In the genomic region with DNA sequence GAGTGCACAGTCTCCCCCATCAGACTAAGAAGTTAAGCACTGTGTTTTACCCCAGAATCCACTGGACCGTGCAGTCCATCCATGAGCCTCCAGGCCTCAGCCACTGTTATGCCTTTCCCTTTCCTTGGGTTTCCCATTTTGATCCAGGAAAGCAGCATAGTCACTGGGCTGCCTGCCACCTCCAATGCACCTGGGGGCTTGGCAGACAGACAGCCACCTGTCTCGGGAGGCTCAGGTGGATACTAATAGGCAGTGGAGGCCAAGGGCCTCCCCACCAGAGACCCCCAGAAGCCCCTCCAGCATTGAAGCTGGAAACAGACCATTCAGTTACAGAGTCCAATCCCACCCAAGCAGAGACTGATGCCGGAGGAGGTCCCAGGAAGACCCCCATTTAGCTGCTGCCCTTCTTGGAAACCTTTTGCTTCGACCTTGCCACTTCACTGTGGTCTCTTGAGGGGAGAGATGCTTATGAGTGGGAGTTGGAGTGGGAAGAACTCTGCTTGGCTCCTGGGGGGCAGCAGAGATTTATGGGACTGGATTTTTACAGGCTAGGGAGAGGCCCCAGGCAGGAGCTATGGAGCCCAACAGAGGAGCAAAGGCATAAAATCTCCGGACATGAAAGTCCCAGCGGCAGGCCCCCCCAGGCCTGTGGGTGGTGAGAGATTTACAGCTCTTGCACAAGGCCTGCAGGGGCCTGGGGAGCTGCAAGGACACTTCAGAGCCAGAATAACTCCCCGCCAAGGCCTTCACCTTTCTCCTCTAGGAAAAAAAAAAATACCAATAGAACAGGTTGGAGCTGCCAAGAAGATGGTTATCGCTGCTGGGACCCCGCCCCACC, we compare ENCODE assay signal across 22 cellular contexts. TPM values are rescaled to one million over a fixed set of nuclear protein-coding genes. Genes with fewer than 3 reads are reported as not detected.
A peak's percentile ranks its signal among the peaks of the same experiment; 100 is the strongest.
DNase-seq lines count a peak whose midpoint lies in the region; ATAC-seq, FAIRE-seq and TF ChIP-seq lines count a peak whose summit lies in the region.
"Had no signal": no experiment of that assay in that cellular context is flagged by ENCODE, and none has a peak within 500 bp of the region (broad histone marks: within the 10 kb centered on the region; RNA-seq: fewer than 3 reads in every experiment).

No MANE protein-coding gene starts in this region.

- whole genome bisulfite sequencing in K562 (ENCODE audit: insufficient coverage, low coverage, missing lambda C conversion rate) = 33% methylated on average over 9 of the region's 9 CpGs

- TF ChIP-seq CTCF in HFFc6 (IDR thresholded peaks at IDR 0.05) (no peak), K562 (IDR thresholded peaks at IDR 0.05 in 2 of 3, conservative IDR thresholded peaks at IDR 0.05 in 1 of 3; ENCODE audit: insufficient read depth in 2 of 3, low read depth in 1 of 3, low read length in 3 of 3) (no peak), type B pancreatic cell (conservative IDR thresholded peaks at IDR 0.05) (no peak)

- POLR2A ChIA-PET in K562 (lab: Yijun Ruan, JAX) = interaction anchor here (0.6 to 2.8 kb wide), 10 partner anchors 10 to 1691 kb away, joined by 3 to 18 read pairs (median 4); a partner anchor contains a TSS
- POLR2A ChIA-PET in naive thymus-derived CD4-positive, alpha-beta T cell (lab: Charles Lee) = interaction anchor here (1.0 to 1.2 kb wide), 2 partner anchors 11 to 52 kb away, joined by 7 read pairs; a partner anchor contains a TSS

- peaks cover 34% of the 10 kb centered on the region in 2 experiments for H3K4me1 ChIP-seq in K562 (replicated peaks in 1 of 2; ENCODE audit: control insufficient read depth in 2 of 2, insufficient read depth in 2 of 2, low read length in 2 of 2)
- H3K4me1 ChIP-seq in naive thymus-derived CD4-positive, alpha-beta T cell (ENCODE audit: control insufficient read depth in 2 of 2, insufficient read depth in 2 of 2, low read length in 2 of 2) = peaks cover 0 to 31% of the 10 kb centered on the region in 2 donors
- H3K4me1 ChIP-seq: BE2C, pancreas had no signal

- H3K27ac ChIP-seq in K562 (ENCODE audit: extremely low read depth, low read depth, low read length) = no peak overlapping the region
- H3K27ac ChIP-seq in naive thymus-derived CD4-positive, alpha-beta T cell (ENCODE audit: low read depth, low read length) = no peak overlapping the region
- H3K27ac ChIP-seq: pancreas had no signal

- intact Hi-C loops in K562 (cut with micrococcal nuclease) = no loop called here
- intact Hi-C loops in naive thymus-derived CD4-positive, alpha-beta T cell (cut with micrococcal nuclease) = no loop called here

- H3K27me3 ChIP-seq in K562 (ENCODE audit: control insufficient read depth in 2 of 2, insufficient read depth in 2 of 2, low read length in 2 of 2) = no peaks in the 10 kb centered on the region; a peak in 1 of 5 replicates
- H3K27me3 ChIP-seq in naive thymus-derived CD4-positive, alpha-beta T cell (ENCODE audit: control insufficient read depth in 2 of 2, insufficient read depth in 2 of 2, low read length in 2 of 2) = no peaks in the 10 kb centered on the region
- H3K27me3 ChIP-seq: heart left ventricle, pancreas had no signal

- H3K4me1 Mint-ChIP-seq in HFFc6 (ENCODE audit: low read depth) = peaks cover 28% of the 10 kb centered on the region
- H3K4me1 Mint-ChIP-seq in naive thymus-derived CD4-positive, alpha-beta T cell = peaks cover 21 to 42% (median 33%) of the 10 kb centered on the region in 7 donors
- peaks cover 20% of the 10 kb centered on the region for H3K4me1 Mint-ChIP-seq in type B pancreatic cell (ENCODE audit: unreplicated experiment)

- no peak for TF ChIP-seq EP300 in K562 (IDR thresholded peaks at IDR 0.05; ENCODE audit: low read length)

- H3K36me3 ChIP-seq in K562 (ENCODE audit: control insufficient read depth, insufficient read depth, low read length) = no peaks in the 10 kb centered on the region
- no peaks in the 10 kb centered on the region for H3K36me3 ChIP-seq in naive thymus-derived CD4-positive, alpha-beta T cell (ENCODE audit: control insufficient read depth in 2 of 3, insufficient read depth in 3 of 3, low read length in 3 of 3)
- H3K36me3 ChIP-seq: BE2C, heart left ventricle, pancreas had no signal

- no peak for TF ChIP-seq RAD21 in K562 (CRISPR knock-in tag; conservative IDR thresholded peaks at IDR 0.05 in 1 of 2, IDR thresholded peaks at IDR 0.05 in 1 of 2)

- H3K36me3 Mint-ChIP-seq in HFFc6 (ENCODE audit: low read depth) (no peaks in the 10 kb centered on the region), type B pancreatic cell (no peaks in the 10 kb centered on the region)
- H3K36me3 Mint-ChIP-seq in naive thymus-derived CD4-positive, alpha-beta T cell = no peaks in the 10 kb centered on the region

- no peaks in the 10 kb centered on the region for H4K20me1 ChIP-seq in K562 (replicated peaks; ENCODE audit: control insufficient read depth, insufficient read depth, low read length)

- no peak overlapping the region for H3K4me2 ChIP-seq in K562 (ENCODE audit: insufficient read depth, low read length)

- no peak for TF ChIP-seq POLR2A in K562 (conservative IDR thresholded peaks at IDR 0.05)

- H3K9me3 ChIP-seq in K562 (replicated peaks; ENCODE audit: control insufficient read depth, insufficient read depth, low read depth, low read length) = no peaks in the 10 kb centered on the region
- no peaks in the 10 kb centered on the region for H3K9me3 ChIP-seq in naive thymus-derived CD4-positive, alpha-beta T cell (ENCODE audit: control insufficient read depth in 2 of 3, low read length in 3 of 3)
- H3K9me3 ChIP-seq: BE2C, heart left ventricle, pancreas had no signal

- in situ Hi-C loops in K562 (cut with MboI) = no loop called here

- H2AFZ ChIP-seq in K562 (ENCODE audit: low read depth, low read length) = no peak overlapping the region

- FAIRE-seq in K562 (lab: Jason Lieb, UNC) = no peak
- FAIRE-seq: islet of Langerhans, pancreas had no signal

- peaks cover 2% of the 10 kb centered on the region; the same call in 1 of the 2 replicates for H3K27me3 Mint-ChIP-seq in HFFc6 (ENCODE audit: insufficient read depth)
- peaks cover 0 to 10% (median 0%) of the 10 kb centered on the region in 5 donors for H3K27me3 Mint-ChIP-seq in naive thymus-derived CD4-positive, alpha-beta T cell
- peaks cover 28% of the 10 kb centered on the region for H3K27me3 Mint-ChIP-seq in type B pancreatic cell

- peak overlapping the region; percentile 27; the same call in 1 of the 2 replicates for H3K27ac Mint-ChIP-seq in HFFc6
- peak overlapping the region in 6 of 9 donors; percentile 20 to 72 (median 38) for H3K27ac Mint-ChIP-seq in naive thymus-derived CD4-positive, alpha-beta T cell
- peak overlapping the region; percentile 84 for H3K27ac Mint-ChIP-seq in type B pancreatic cell
- H3K27ac Mint-ChIP-seq: activated CD4-positive, alpha-beta T cell treated with anti-CD3 and anti-CD28 coated beads for 36 hours had no signal

- no TSS peak for BruUV-seq in K562 (replicated peaks; lab: Mats Ljungman, UMichigan)

- H3K4me3 ChIP-seq in K562 = no peak overlapping the region
- no peak overlapping the region for H3K4me3 ChIP-seq in naive thymus-derived CD4-positive, alpha-beta T cell (ENCODE audit: low read length)
- H3K4me3 ChIP-seq: heart left ventricle, pancreas, skin epidermis had no signal

- peak overlapping the region in 1 of 2 experiments; percentile 43; a peak in 1 of 4 replicates for H3K9ac ChIP-seq in K562 (ENCODE audit: insufficient read depth in 1 of 2, low read depth in 2 of 2, low read length in 2 of 2)

- DNase-seq in HFFc6 = no peak
- no peak for DNase-seq in K562 (ENCODE audit: extremely low read depth in 1 of 4, low spot score in 3 of 4)
- no peak for DNase-seq in naive thymus-derived CD4-positive, alpha-beta T cell
- no peak for DNase-seq in type B pancreatic cell (ENCODE audit: extremely low spot score, unreplicated experiment)
- no peak for DNase-seq in dedifferentiated amniotic fluid mesenchymal stem cell (ENCODE audit: extremely low spot score)
- DNase-seq in COLO668 (lab: John Stamatoyannopoulos, UW; ENCODE audit: unreplicated experiment) = no peak
- DNase-seq: activated CD4-positive, alpha-beta T cell treated with anti-CD3 and anti-CD28 coated beads for 36 hours; activated effector memory CD4-positive, alpha-beta T cell treated with Interleukin-2 at 50 U/mL for 16 hours; BE2C; effector memory CD8-positive, alpha-beta T cell; NCI-H146; NCI-H446; pancreas; stimulated activated CD4-positive, alpha-beta T cell treated with anti-CD3 and anti-CD28 coated beads, Interleukin-4, amount 100 ng/mL, for 4 hours; stimulated activated CD8-positive, alpha-beta memory T cell treated with anti-CD3 and anti-CD28 coated beads, Interleukin-4, amount 100 ng/mL, for 48 hours had no signal

- no peaks in the 10 kb centered on the region for H3K79me2 ChIP-seq in K562 (ENCODE audit: control insufficient read depth, insufficient read depth, low read length)

- peak; percentile 52 for ATAC-seq in K562
- ATAC-seq in naive thymus-derived CD4-positive, alpha-beta T cell = no peak
- no peak for ATAC-seq in HG03342 (IDR thresholded peaks at IDR 0.05; ENCODE audit: unreplicated experiment)
- ATAC-seq: activated CD4-positive, alpha-beta T cell treated with anti-CD3 and anti-CD28 coated beads for 36 hours; effector memory CD8-positive, alpha-beta T cell had no signal

- H3K4me3 Mint-ChIP-seq in HFFc6 (no peak overlapping the region), type B pancreatic cell (peak overlapping the region; percentile 49)
- H3K4me3 Mint-ChIP-seq in naive thymus-derived CD4-positive, alpha-beta T cell = peak overlapping the region in 7 of 10 donors; percentile 25 to 69 (median 60)
- H3K4me3 Mint-ChIP-seq: activated CD4-positive, alpha-beta T cell treated with anti-CD3 and anti-CD28 coated beads for 36 hours; central memory CD8-positive, alpha-beta T cell; effector memory CD8-positive, alpha-beta T cell had no signal

- CTCF ChIA-PET in K562 (lab: Yijun Ruan, JAX; ENCODE audit: low intra/inter-chr PET ratio) = no interaction called here
- CTCF ChIA-PET in naive thymus-derived CD4-positive, alpha-beta T cell (lab: Charles Lee) = interaction anchor here (14.4 kb wide), 1 partner anchor 40 kb away, joined by 290 read pairs; a partner anchor contains a TSS

- no peaks in the 10 kb centered on the region for H3K9me1 ChIP-seq in K562 (ENCODE audit: control insufficient read depth, insufficient read depth, low read length)

- H3K9me3 Mint-ChIP-seq in HFFc6 (no peaks in the 10 kb centered on the region), type B pancreatic cell (no peaks in the 10 kb centered on the region)
- H3K9me3 Mint-ChIP-seq in naive thymus-derived CD4-positive, alpha-beta T cell = no peaks in the 10 kb centered on the region
- H3K9me3 Mint-ChIP-seq: central memory CD8-positive, alpha-beta T cell; effector memory CD8-positive, alpha-beta T cell had no signal

RNA-seq across cellular contexts. Expression of a gene that starts 12.2 kb away (rescaled TPM):
- total RNA-seq in HFFc6 (2021; fragmentation: NEBNext Ultra II Directional; extraction: Animal tissue kit (Norgen Biotek cat#: 25700)) = 10 to 100 TPM; 10.7 to 17.5 (median 16.4) TPM
- total RNA-seq in K562 (2011; cell fraction: chromatin; rRNA removed; ENCODE audit: low replicate concordance) = 7.1 and 12.2 TPM in 2 replicates
- total RNA-seq in K562 (2011; cell fraction: nucleolus; rRNA removed) = 3.4 and 3.7 TPM in 2 replicates
- total RNA-seq in K562 (2011; cell fraction: nucleoplasm; rRNA removed) = 4.2 and 9.5 TPM in 2 replicates
- 2.1 and 2.8 TPM in 2 replicates for total RNA-seq in K562 (2014; rRNA removed)
- total RNA-seq in K562 (2014; rRNA removed; fragmentation: Illumina TruSeq; extraction: Trizol) = 1.5 and 2.3 TPM in 2 replicates
- 1.4 and 1.5 TPM in 2 replicates for total RNA-seq in K562 (2015; rRNA removed; fragmentation: Illumina TruSeq; extraction: Trizol)
- total RNA-seq in K562 (2021) = 15.9 and 17.4 TPM in 2 replicates
- 2.3 and 5.0 TPM in 2 replicates for polyA plus RNA-seq in K562 (2011; rRNA removed)
- polyA plus RNA-seq in K562 (2011; cell fraction: cytosol; rRNA removed) = 2.4 and 4.0 TPM in 2 replicates
- 7.3 and 11.1 TPM in 2 replicates for polyA plus RNA-seq in K562 (2011; cell fraction: nucleus; rRNA removed)
- 21.1 and 27.4 TPM in 2 replicates for polyA plus RNA-seq in K562 (2012)
- 19.1 and 22.3 TPM in 2 replicates for polyA plus RNA-seq in K562 (2014; fragmentation: Illumina TruSeq; extraction: Trizol)
- polyA plus RNA-seq in K562 (2014; fragmentation: Nextera tagmentation; extraction: Ambion mirVana) = under 1 TPM; 0.77 to 0.88 TPM
- 6.1 and 6.5 TPM in 2 replicates for polyA plus RNA-seq in K562 (2014; rRNA removed)
- 1.8 and 2.7 TPM in 2 replicates for polyA minus RNA-seq in K562 (2011; rRNA and poly(A)+ RNA removed)
- polyA minus RNA-seq in K562 (2011; cell fraction: cytosol; rRNA and poly(A)+ RNA removed) = 5.8 and 6.6 TPM in 2 replicates
- 1.2 and 1.3 TPM in 2 replicates for polyA minus RNA-seq in K562 (2011; cell fraction: nucleus; rRNA and poly(A)+ RNA removed)
- 10 to 100 TPM; 25.2 to 36.5 (median 30.8) TPM for total RNA-seq in naive thymus-derived CD4-positive, alpha-beta T cell
- 10 to 100 TPM in 1 of 2 donors, 1 to 10 TPM in 1; 7.9 to 15.6 TPM for polyA plus RNA-seq in naive thymus-derived CD4-positive, alpha-beta T cell
- 16.9 and 22.0 TPM in 2 replicates for total RNA-seq in type B pancreatic cell (ENCODE audit: low replicate concordance)

RNA-seq across cellular contexts. Expression of a gene that starts 32.8 kb away (rescaled TPM):
- total RNA-seq in HFFc6 (2021; fragmentation: NEBNext Ultra II Directional; extraction: Animal tissue kit (Norgen Biotek cat#: 25700)) = 1 to 10 TPM in 4 of 6 experiments, under 1 TPM in 2; 0.45 to 1.2 (median 1.1) TPM
- 4.1 and 13.9 TPM in 2 replicates for total RNA-seq in K562 (2011; cell fraction: chromatin; rRNA removed; ENCODE audit: low replicate concordance)
- 7.8 and 13.2 TPM in 2 replicates for total RNA-seq in K562 (2011; cell fraction: nucleolus; rRNA removed)
- 7.0 and 11.1 TPM in 2 replicates for total RNA-seq in K562 (2011; cell fraction: nucleoplasm; rRNA removed)
- total RNA-seq in K562 (2014; rRNA removed) (2.2 TPM in 2 replicates), K562 (2014; rRNA removed; fragmentation: Illumina TruSeq; extraction: Trizol) (1.6 and 2.0 TPM in 2 replicates), K562 (2015; rRNA removed; fragmentation: Illumina TruSeq; extraction: Trizol) (1.1 TPM in 2 replicates), K562 (2021) (6.9 and 7.9 TPM in 2 replicates), type B pancreatic cell (ENCODE audit: low replicate concordance) (19.3 and 75.1 TPM in 2 replicates)
- polyA plus RNA-seq in K562 (2011; rRNA removed) (5.2 and 5.5 TPM in 2 replicates), K562 (2014; fragmentation: Illumina TruSeq; extraction: Trizol) (2.9 and 4.1 TPM in 2 replicates), K562 (2014; fragmentation: Nextera tagmentation; extraction: Ambion mirVana) (under 1 TPM; 0.11 TPM), K562 (2014; rRNA removed) (4.6 and 4.7 TPM in 2 replicates)
- polyA plus RNA-seq in K562 (2011; cell fraction: cytosol; rRNA removed) = 4.0 and 12.5 TPM in 2 replicates
- polyA plus RNA-seq in K562 (2011; cell fraction: nucleus; rRNA removed) = 9.0 and 21.6 TPM in 2 replicates
- 9.4 and 10.4 TPM in 2 replicates for polyA plus RNA-seq in K562 (2012)
- polyA minus RNA-seq in K562 (2011; rRNA and poly(A)+ RNA removed) = 3.1 and 4.7 TPM in 2 replicates
- 4.2 and 7.2 TPM in 2 replicates for polyA minus RNA-seq in K562 (2011; cell fraction: cytosol; rRNA and poly(A)+ RNA removed)
- 7.6 and 8.6 TPM in 2 replicates for polyA minus RNA-seq in K562 (2011; cell fraction: nucleus; rRNA and poly(A)+ RNA removed)
- under 1 TPM in 3 of 5 experiments, not detected in 2; 0.16 to 0.29 (median 0.22) TPM for total RNA-seq in naive thymus-derived CD4-positive, alpha-beta T cell
- polyA plus RNA-seq in naive thymus-derived CD4-positive, alpha-beta T cell = under 1 TPM in 1 of 2 donors, not detected in 1; 0.05 TPM

RNA-seq across cellular contexts. Expression of a gene that starts 42.7 kb away (rescaled TPM):
- total RNA-seq in HFFc6 (2021; fragmentation: NEBNext Ultra II Directional; extraction: Animal tissue kit (Norgen Biotek cat#: 25700)) = 10 to 100 TPM; 33.9 to 46.6 (median 39.1) TPM
- 69.2 and 220 TPM in 2 replicates for total RNA-seq in K562 (2011; cell fraction: chromatin; rRNA removed; ENCODE audit: low replicate concordance)
- total RNA-seq in K562 (2011; cell fraction: nucleolus; rRNA removed) = 148 and 158 TPM in 2 replicates
- 96.5 and 102 TPM in 2 replicates for total RNA-seq in K562 (2011; cell fraction: nucleoplasm; rRNA removed)
- 23.2 and 29.9 TPM in 2 replicates for total RNA-seq in K562 (2014; rRNA removed)
- total RNA-seq in K562 (2014; rRNA removed; fragmentation: Illumina TruSeq; extraction: Trizol) = 5.7 and 8.5 TPM in 2 replicates
- total RNA-seq in K562 (2015; rRNA removed; fragmentation: Illumina TruSeq; extraction: Trizol) = 11.8 and 13.7 TPM in 2 replicates
- 24.0 and 28.8 TPM in 2 replicates for total RNA-seq in K562 (2021)
- polyA plus RNA-seq in K562 (2011; rRNA removed) = 19.3 and 32.0 TPM in 2 replicates
- 25.1 and 31.5 TPM in 2 replicates for polyA plus RNA-seq in K562 (2011; cell fraction: cytosol; rRNA removed)
- 364 and 377 TPM in 2 replicates for polyA plus RNA-seq in K562 (2011; cell fraction: nucleus; rRNA removed)
- polyA plus RNA-seq in K562 (2012) = 26.3 and 41.4 TPM in 2 replicates
- polyA plus RNA-seq in K562 (2014; fragmentation: Illumina TruSeq; extraction: Trizol) = 13.6 and 20.9 TPM in 2 replicates
- 1 to 10 TPM in 1 of 2 experiments, under 1 TPM in 1; 0.25 to 1.2 TPM for polyA plus RNA-seq in K562 (2014; fragmentation: Nextera tagmentation; extraction: Ambion mirVana)
- 31.9 and 32.9 TPM in 2 replicates for polyA plus RNA-seq in K562 (2014; rRNA removed)
- polyA minus RNA-seq in K562 (2011; rRNA and poly(A)+ RNA removed) = 10.1 and 10.3 TPM in 2 replicates
- polyA minus RNA-seq in K562 (2011; cell fraction: cytosol; rRNA and poly(A)+ RNA removed) = 6.3 and 8.0 TPM in 2 replicates
- 64.5 and 81.4 TPM in 2 replicates for polyA minus RNA-seq in K562 (2011; cell fraction: nucleus; rRNA and poly(A)+ RNA removed)
- total RNA-seq in naive thymus-derived CD4-positive, alpha-beta T cell = 10 to 100 TPM; 33.4 to 55.9 (median 41.4) TPM
- 10 to 100 TPM; 27.5 to 34.8 TPM for polyA plus RNA-seq in naive thymus-derived CD4-positive, alpha-beta T cell
- total RNA-seq in type B pancreatic cell (ENCODE audit: low replicate concordance) = 34.9 and 45.2 TPM in 2 replicates

RNA-seq across cellular contexts. Expression of a gene that starts 52.3 kb away (rescaled TPM):
- 1 to 10 TPM in 1 of 6 experiments, under 1 TPM in 5; 0.41 to 1.1 (median 0.83) TPM for total RNA-seq in HFFc6 (2021; fragmentation: NEBNext Ultra II Directional; extraction: Animal tissue kit (Norgen Biotek cat#: 25700))
- total RNA-seq in K562 (2011; cell fraction: chromatin; rRNA removed; ENCODE audit: low replicate concordance) = 1.0 and 1.1 TPM in 2 replicates
- 0.50 and 0.66 TPM in 2 replicates for total RNA-seq in K562 (2011; cell fraction: nucleolus; rRNA removed)
- total RNA-seq in K562 (2011; cell fraction: nucleoplasm; rRNA removed) = 1.1 TPM in 2 replicates
- 0.37 TPM in 1 of 2 replicates, not detected in the other for total RNA-seq in K562 (2014; rRNA removed)
- total RNA-seq in K562 (2014; rRNA removed; fragmentation: Illumina TruSeq; extraction: Trizol) = 0.22 and 0.40 TPM in 2 replicates
- total RNA-seq in K562 (2015; rRNA removed; fragmentation: Illumina TruSeq; extraction: Trizol) = 0.47 and 0.64 TPM in 2 replicates
- total RNA-seq in K562 (2021) = 0.73 and 1.0 TPM in 2 replicates
- 0.59 and 0.72 TPM in 2 replicates for polyA plus RNA-seq in K562 (2011; rRNA removed)
- polyA plus RNA-seq in K562 (2011; cell fraction: cytosol; rRNA removed) = 0.88 and 0.94 TPM in 2 replicates
- 1.5 and 2.2 TPM in 2 replicates for polyA plus RNA-seq in K562 (2011; cell fraction: nucleus; rRNA removed)
- polyA plus RNA-seq in K562 (2012) = 1.5 and 2.6 TPM in 2 replicates
- 1.4 and 1.9 TPM in 2 replicates for polyA plus RNA-seq in K562 (2014; fragmentation: Illumina TruSeq; extraction: Trizol)
- polyA plus RNA-seq in K562 (2014; fragmentation: Nextera tagmentation; extraction: Ambion mirVana) = under 1 TPM; 0.39 TPM
- polyA plus RNA-seq in K562 (2014; rRNA removed) = 0.53 and 1.4 TPM in 2 replicates
- polyA minus RNA-seq in K562 (2011; rRNA and poly(A)+ RNA removed) = 0.30 and 0.42 TPM in 2 replicates
- not detected in 2 replicates for polyA minus RNA-seq in K562 (2011; cell fraction: cytosol; rRNA and poly(A)+ RNA removed)
- 0.27 and 0.44 TPM in 2 replicates for polyA minus RNA-seq in K562 (2011; cell fraction: nucleus; rRNA and poly(A)+ RNA removed)
- 1 to 10 TPM in 2 of 5 experiments, under 1 TPM in 3; 0.20 to 1.7 (median 0.66) TPM for total RNA-seq in naive thymus-derived CD4-positive, alpha-beta T cell
- polyA plus RNA-seq in naive thymus-derived CD4-positive, alpha-beta T cell = 1 to 10 TPM; 1.2 to 1.8 TPM
- total RNA-seq in type B pancreatic cell (ENCODE audit: low replicate concordance) = 0.64 and 2.8 TPM in 2 replicates
- total RNA-seq: mononuclear cell, SK-MEL-5 had no signal

RNA-seq across cellular contexts. Expression of a gene that starts 52.5 kb away (rescaled TPM):
- total RNA-seq in HFFc6 (2021; fragmentation: NEBNext Ultra II Directional; extraction: Animal tissue kit (Norgen Biotek cat#: 25700)) = 10 to 100 TPM; 39.4 to 48.0 (median 43.7) TPM
- 25.1 and 49.5 TPM in 2 replicates for total RNA-seq in K562 (2011; cell fraction: chromatin; rRNA removed; ENCODE audit: low replicate concordance)
- 40.0 and 45.0 TPM in 2 replicates for total RNA-seq in K562 (2011; cell fraction: nucleolus; rRNA removed)
- total RNA-seq in K562 (2011; cell fraction: nucleoplasm; rRNA removed) = 37.7 and 40.2 TPM in 2 replicates
- total RNA-seq in K562 (2014; rRNA removed) (68.6 and 83.9 TPM in 2 replicates), K562 (2014; rRNA removed; fragmentation: Illumina TruSeq; extraction: Trizol) (46.9 and 50.2 TPM in 2 replicates), K562 (2015; rRNA removed; fragmentation: Illumina TruSeq; extraction: Trizol) (52.3 and 53.1 TPM in 2 replicates), K562 (2021) (71.2 and 82.9 TPM in 2 replicates), type B pancreatic cell (ENCODE audit: low replicate concordance) (37.7 and 49.4 TPM in 2 replicates)
- polyA plus RNA-seq in K562 (2011; rRNA removed) (67.3 and 101 TPM in 2 replicates), K562 (2014; fragmentation: Illumina TruSeq; extraction: Trizol) (105 and 108 TPM in 2 replicates), K562 (2014; fragmentation: Nextera tagmentation; extraction: Ambion mirVana) (10 to 100 TPM; 27.8 to 47.8 TPM), K562 (2014; rRNA removed) (67.4 and 83.9 TPM in 2 replicates)
- polyA plus RNA-seq in K562 (2011; cell fraction: cytosol; rRNA removed) = 154 and 231 TPM in 2 replicates
- 49.9 and 54.1 TPM in 2 replicates for polyA plus RNA-seq in K562 (2011; cell fraction: nucleus; rRNA removed)
- polyA plus RNA-seq in K562 (2012) = 60.8 and 104 TPM in 2 replicates
- polyA minus RNA-seq in K562 (2011; rRNA and poly(A)+ RNA removed) = 82.5 and 100 TPM in 2 replicates
- 43.6 and 55.3 TPM in 2 replicates for polyA minus RNA-seq in K562 (2011; cell fraction: cytosol; rRNA and poly(A)+ RNA removed)
- 28.5 and 32.1 TPM in 2 replicates for polyA minus RNA-seq in K562 (2011; cell fraction: nucleus; rRNA and poly(A)+ RNA removed)
- total RNA-seq in naive thymus-derived CD4-positive, alpha-beta T cell = 10 to 100 TPM; 33.6 to 51.2 (median 35.7) TPM
- 10 to 100 TPM; 36.5 to 44.0 TPM for polyA plus RNA-seq in naive thymus-derived CD4-positive, alpha-beta T cell

Comparison
In these comparisons a context has a peak if more than half of its experiments do, and no peak if none do; other contexts are left out.
1. H3K27ac Mint-ChIP-seq: peak in every context shown above with its lines; median percentile 84 in type B pancreatic cell; 38 in naive thymus-derived CD4-positive, alpha-beta T cell; 27 in HFFc6.